ENCODE assay signal across 15 cellular contexts in genomic region chr6:149323353-149323752, GRCh38. TPM values are rescaled to one million over a fixed set of nuclear protein-coding genes. Genes with fewer than 3 reads are reported as not detected.
DNase-seq lines count a peak whose midpoint lies in the region; ATAC-seq and TF ChIP-seq lines count a peak whose summit lies in the region.
"Had no signal": no experiment of that assay in that cellular context is flagged by ENCODE, and none has a peak within 500 bp of the region (broad histone marks: within the 10 kb centered on the region; RNA-seq: fewer than 3 reads in every experiment).

No MANE protein-coding gene starts in this region.

- no peaks in the 10 kb centered on the region for H3K27me3 ChIP-seq in neutrophil
- H3K27me3 ChIP-seq: body of pancreas, tibial artery had no signal

- H3K4me3 Mint-ChIP-seq in activated CD4-positive, alpha-beta T cell treated with anti-CD3 and anti-CD28 coated beads, Interleukin-2, amount 10 ng/mL, durations not matched to agents 7 days and 5 days = peak overlapping the region; percentile 88
- H3K4me3 Mint-ChIP-seq in IgD-negative memory B cell = no peak overlapping the region
- H3K4me3 Mint-ChIP-seq in activated naive CD8-positive, alpha-beta T cell treated with anti-CD3 and anti-CD28 coated beads, Interleukin-2, amount 50 U/mL, for 24 hours = peak overlapping the region; percentile 63

- no peak for DNase-seq in activated CD4-positive, alpha-beta T cell treated with anti-CD3 and anti-CD28 coated beads, Interleukin-2, amount 10 ng/mL, durations not matched to agents 7 days and 5 days
- no peak for DNase-seq in activated CD4-positive, alpha-beta T cell treated with anti-CD3 and anti-CD28 coated beads, Interleukin-2, amount 50 U/mL, for 1 hour
- DNase-seq in activated naive CD8-positive, alpha-beta T cell treated with anti-CD3 and anti-CD28 coated beads, Interleukin-2, amount 50 U/mL, for 24 hours = no peak
- DNase-seq in effector CD4-positive, alpha-beta T cell = no peak
- no peak for DNase-seq in iPS-NIHi7 (ENCODE audit: extremely low spot score)
- DNase-seq: body of pancreas, Calu3, NCI-H187 treated with DMSO at 0.1 percent for 48 hours, NCI-H510A, tibial artery, WERI-Rb-1 had no signal

- no peaks in the 10 kb centered on the region for H3K27me3 Mint-ChIP-seq in activated CD4-positive, alpha-beta T cell treated with anti-CD3 and anti-CD28 coated beads, Interleukin-2, amount 10 ng/mL, durations not matched to agents 7 days and 5 days
- no peaks in the 10 kb centered on the region for H3K27me3 Mint-ChIP-seq in IgD-negative memory B cell
- no peaks in the 10 kb centered on the region for H3K27me3 Mint-ChIP-seq in activated naive CD8-positive, alpha-beta T cell treated with anti-CD3 and anti-CD28 coated beads, Interleukin-2, amount 50 U/mL, for 24 hours
- H3K27me3 Mint-ChIP-seq: progenitor cell of endocrine pancreas had no signal

- H3K4me3 ChIP-seq in neutrophil (ENCODE audit: low read depth in 1 of 2, low read length in 1 of 2) = no peak overlapping the region
- H3K4me3 ChIP-seq: body of pancreas, tibial artery had no signal

- H3K36me3 ChIP-seq in neutrophil = no peaks in the 10 kb centered on the region
- H3K36me3 ChIP-seq: tibial artery had no signal

- ATAC-seq in activated naive CD8-positive, alpha-beta T cell treated with anti-CD3 and anti-CD28 coated beads, Interleukin-2, amount 50 U/mL, for 24 hours = no peak
- ATAC-seq in GM19463 (IDR thresholded peaks at IDR 0.05; ENCODE audit: unreplicated experiment) = no peak
- ATAC-seq: body of pancreas had no signal

- peaks cover 63% of the 10 kb centered on the region for H3K36me3 Mint-ChIP-seq in activated CD4-positive, alpha-beta T cell treated with anti-CD3 and anti-CD28 coated beads, Interleukin-2, amount 10 ng/mL, durations not matched to agents 7 days and 5 days (ENCODE audit: low read depth)
- no peaks in the 10 kb centered on the region for H3K36me3 Mint-ChIP-seq in IgD-negative memory B cell
- peaks cover 23% of the 10 kb centered on the region for H3K36me3 Mint-ChIP-seq in activated naive CD8-positive, alpha-beta T cell treated with anti-CD3 and anti-CD28 coated beads, Interleukin-2, amount 50 U/mL, for 24 hours (ENCODE audit: low read depth)

- H3K27ac Mint-ChIP-seq in activated CD4-positive, alpha-beta T cell treated with anti-CD3 and anti-CD28 coated beads, Interleukin-2, amount 10 ng/mL, durations not matched to agents 7 days and 5 days = peak overlapping the region; percentile 56
- H3K27ac Mint-ChIP-seq in IgD-negative memory B cell = peak overlapping the region in 2 of 3 donors; percentile 81 to 88
- peak overlapping the region; percentile 98 for H3K27ac Mint-ChIP-seq in activated naive CD8-positive, alpha-beta T cell treated with anti-CD3 and anti-CD28 coated beads, Interleukin-2, amount 50 U/mL, for 24 hours

- no peaks in the 10 kb centered on the region for H3K9me3 ChIP-seq in neutrophil
- H3K9me3 ChIP-seq: body of pancreas, tibial artery had no signal

- CTCF ChIA-PET in activated CD4-positive, alpha-beta T cell treated with anti-CD3 and anti-CD28 coated beads, Interleukin-2, amount 10 ng/mL, durations not matched to agents 7 days and 5 days (lab: Charles Lee) = interaction anchor here (0.8 to 4.4 kb wide), 7 partner anchors 10 to 241 kb away, joined by 3 to 30 read pairs (median 3); no protein-coding TSS in a partner anchor

- no peaks in the 10 kb centered on the region for H3K9me3 Mint-ChIP-seq in activated CD4-positive, alpha-beta T cell treated with anti-CD3 and anti-CD28 coated beads, Interleukin-2, amount 10 ng/mL, durations not matched to agents 7 days and 5 days
- no peaks in the 10 kb centered on the region for H3K9me3 Mint-ChIP-seq in IgD-negative memory B cell
- no peaks in the 10 kb centered on the region for H3K9me3 Mint-ChIP-seq in activated naive CD8-positive, alpha-beta T cell treated with anti-CD3 and anti-CD28 coated beads, Interleukin-2, amount 50 U/mL, for 24 hours

- no peak for TF ChIP-seq CTCF in neutrophil (IDR thresholded peaks at IDR 0.05)

- H3K4me1 Mint-ChIP-seq in activated CD4-positive, alpha-beta T cell treated with anti-CD3 and anti-CD28 coated beads, Interleukin-2, amount 10 ng/mL, durations not matched to agents 7 days and 5 days = peaks cover 68% of the 10 kb centered on the region
- peaks cover 46 to 64% (median 51%) of the 10 kb centered on the region in 3 donors for H3K4me1 Mint-ChIP-seq in IgD-negative memory B cell
- H3K4me1 Mint-ChIP-seq in activated naive CD8-positive, alpha-beta T cell treated with anti-CD3 and anti-CD28 coated beads, Interleukin-2, amount 50 U/mL, for 24 hours = peaks cover 88% of the 10 kb centered on the region

- peak overlapping the region; percentile 2 for H3K27ac ChIP-seq in neutrophil
- H3K27ac ChIP-seq: body of pancreas, WERI-Rb-1 had no signal

- POLR2A ChIA-PET in activated CD4-positive, alpha-beta T cell treated with anti-CD3 and anti-CD28 coated beads, Interleukin-2, amount 10 ng/mL, durations not matched to agents 7 days and 5 days (lab: Charles Lee) = interaction anchor here (0.7 kb wide), 2 partner anchors 43 to 183 kb away, joined by 3 read pairs; no protein-coding TSS in a partner anchor

- peaks cover 32 to 53% of the 10 kb centered on the region in 2 experiments for H3K4me1 ChIP-seq in neutrophil (ENCODE audit: control insufficient read depth in 1 of 2, insufficient read depth in 1 of 2, low read depth in 1 of 2, low read length in 1 of 2)

RNA-seq across cellular contexts. Expression of gene TAB2, which starts 5.8 kb away (rescaled TPM):
- 100 to 1,000 TPM; 126 to 154 TPM for total RNA-seq in activated CD4-positive, alpha-beta T cell treated with anti-CD3 and anti-CD28 coated beads, Interleukin-2, amount 10 ng/mL, durations not matched to agents 7 days and 5 days
- polyA plus RNA-seq in IgD-negative memory B cell = 8.1 TPM

Comparison
In these comparisons a context has a peak if more than half of its experiments do, and no peak if none do; other contexts are left out.
1. H3K4me3 Mint-ChIP-seq: peak in activated CD4-positive, alpha-beta T cell treated with anti-CD3 and anti-CD28 coated beads, Interleukin-2, amount 10 ng/mL, durations not matched to agents 7 days and 5 days (single experiment) and activated naive CD8-positive, alpha-beta T cell treated with anti-CD3 and anti-CD28 coated beads, Interleukin-2, amount 50 U/mL, for 24 hours (single experiment); none in IgD-negative memory B cell (0 of 4).
2. Peak in every context shown above with its lines, with median percentiles within 50 percentile points of each other: H3K27ac Mint-ChIP-seq.